1 cellular context compared by ENCODE assay signal in genomic region chr6:17492350-17492749, GRCh38.
TF ChIP-seq lines count a peak whose summit lies in the region.

No MANE protein-coding gene starts in this region.

TF ChIP-seq in IMR-90, 13 proteins besides CTCF, POLR2A, EP300 and RAD21 (continued from another document):
- TF ChIP-seq USF2 (IDR thresholded peaks at IDR 0.05; ENCODE audit: low read depth, low read length) (no peak), NFE2L2 (IDR thresholded peaks at IDR 0.05; ENCODE audit: low read depth, low read length) (no peak), ELK1 (IDR thresholded peaks at IDR 0.05; ENCODE audit: borderline replicate concordance, low read depth, low read length) (no peak), MAFK (IDR thresholded peaks at IDR 0.05; ENCODE audit: low read depth, low read length) (no peak), CEBPB (IDR thresholded peaks at IDR 0.05; ENCODE audit: low read depth, low read length) (no peak)
